In the genomic region with DNA sequence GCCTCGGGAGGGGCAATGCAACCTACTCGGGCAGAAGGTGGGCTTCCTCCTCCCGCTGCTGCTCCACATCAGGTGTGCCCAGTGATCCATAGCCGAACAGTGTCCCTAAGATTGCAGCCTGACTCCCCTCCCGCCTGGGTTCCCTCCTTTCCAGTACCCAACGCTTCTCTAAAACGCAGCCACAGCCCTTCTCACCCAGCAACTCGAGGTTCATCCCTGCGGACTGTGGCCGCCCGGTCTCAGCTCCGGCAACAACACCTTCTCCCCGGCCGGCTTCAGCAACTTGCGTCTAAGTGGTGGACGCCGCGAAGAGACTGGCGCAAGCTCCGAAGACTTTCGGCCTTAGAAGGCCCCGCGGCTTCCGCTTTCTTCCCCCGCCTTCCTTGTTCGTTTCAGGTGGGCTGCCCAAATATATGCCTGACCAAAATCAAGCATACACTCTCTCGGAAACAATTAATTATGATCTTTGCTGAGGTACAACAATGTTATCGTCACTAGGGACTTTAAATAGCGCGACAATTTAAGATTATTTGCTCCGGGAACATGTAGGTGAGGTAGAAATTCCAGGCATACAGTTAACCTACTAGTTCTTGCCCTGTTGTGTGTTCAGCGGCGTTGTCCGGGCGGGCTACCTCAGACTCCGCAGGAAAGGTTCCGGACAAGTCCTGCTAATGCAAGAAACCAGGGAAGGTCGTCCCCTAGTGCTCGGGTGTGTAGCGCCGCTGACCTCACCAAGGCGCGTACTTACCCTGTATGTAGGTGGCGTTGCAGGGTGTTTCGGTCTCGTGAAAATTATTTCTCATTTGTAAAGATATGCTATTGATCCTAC, we compare ENCODE assay signal across 1 cellular context.
TF ChIP-seq lines count a peak whose summit lies in the region.

A gene with protein sequence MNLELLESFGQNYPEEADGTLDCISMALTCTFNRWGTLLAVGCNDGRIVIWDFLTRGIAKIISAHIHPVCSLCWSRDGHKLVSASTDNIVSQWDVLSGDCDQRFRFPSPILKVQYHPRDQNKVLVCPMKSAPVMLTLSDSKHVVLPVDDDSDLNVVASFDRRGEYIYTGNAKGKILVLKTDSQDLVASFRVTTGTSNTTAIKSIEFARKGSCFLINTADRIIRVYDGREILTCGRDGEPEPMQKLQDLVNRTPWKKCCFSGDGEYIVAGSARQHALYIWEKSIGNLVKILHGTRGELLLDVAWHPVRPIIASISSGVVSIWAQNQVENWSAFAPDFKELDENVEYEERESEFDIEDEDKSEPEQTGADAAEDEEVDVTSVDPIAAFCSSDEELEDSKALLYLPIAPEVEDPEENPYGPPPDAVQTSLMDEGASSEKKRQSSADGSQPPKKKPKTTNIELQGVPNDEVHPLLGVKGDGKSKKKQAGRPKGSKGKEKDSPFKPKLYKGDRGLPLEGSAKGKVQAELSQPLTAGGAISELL (minus strand): TSS at position 319 of the 829 bp plus-strand sequence. CDS start 105 bp downstream, at position 214.

TF ChIP-seq in K562, 482 proteins besides CTCF, POLR2A, EP300 and RAD21 (continued from another document and continues in another):
- no peak for TF ChIP-seq ZNF398 (CRISPR knock-in tag; IDR thresholded peaks at IDR 0.05)
- TF ChIP-seq PRMT5 (CRISPR knock-in tag; IDR thresholded peaks at IDR 0.05), result no peak
- no peak; the same call in 1 of the 2 replicates for TF ChIP-seq ATF1 (CRISPR knock-in tag; IDR thresholded peaks at IDR 0.05)
- peak; percentile 97 for TF ChIP-seq ATF1 (tag; IDR thresholded peaks at IDR 0.05)
- TF ChIP-seq FOXM1 (IDR thresholded peaks at IDR 0.05; ENCODE audit: low read depth), result peak; percentile 92
- TF ChIP-seq FOXM1 (CRISPR knock-in tag; IDR thresholded peaks at IDR 0.05; ENCODE audit: low read depth), result no peak
- TF ChIP-seq, protein P1, sequence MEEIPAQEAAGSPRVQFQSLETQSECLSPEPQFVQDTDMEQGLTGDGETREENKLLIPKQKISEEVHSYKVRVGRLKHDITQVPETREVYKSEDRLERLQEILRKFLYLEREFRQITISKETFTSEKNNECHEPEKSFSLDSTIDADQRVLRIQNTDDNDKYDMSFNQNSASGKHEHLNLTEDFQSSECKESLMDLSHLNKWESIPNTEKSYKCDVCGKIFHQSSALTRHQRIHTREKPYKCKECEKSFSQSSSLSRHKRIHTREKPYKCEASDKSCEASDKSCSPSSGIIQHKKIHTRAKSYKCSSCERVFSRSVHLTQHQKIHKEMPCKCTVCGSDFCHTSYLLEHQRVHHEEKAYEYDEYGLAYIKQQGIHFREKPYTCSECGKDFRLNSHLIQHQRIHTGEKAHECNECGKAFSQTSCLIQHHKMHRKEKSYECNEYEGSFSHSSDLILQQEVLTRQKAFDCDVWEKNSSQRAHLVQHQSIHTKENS (CRISPR knock-in tag; IDR thresholded peaks at IDR 0.05), result no peak
- no peak for TF ChIP-seq STAG1 (CRISPR knock-in tag; IDR thresholded peaks at IDR 0.05; ENCODE audit: borderline replicate concordance)
- TF ChIP-seq KDM5B (IDR thresholded peaks at IDR 0.05; ENCODE audit: insufficient replicate concordance, low read depth, low read length), result peak; percentile 97
- peak in 1 of 2 experiments; percentile 63; a peak in 1 of 4 replicates for TF ChIP-seq CSDE1 (IDR thresholded peaks at IDR 0.05)
- TF ChIP-seq, protein P2, sequence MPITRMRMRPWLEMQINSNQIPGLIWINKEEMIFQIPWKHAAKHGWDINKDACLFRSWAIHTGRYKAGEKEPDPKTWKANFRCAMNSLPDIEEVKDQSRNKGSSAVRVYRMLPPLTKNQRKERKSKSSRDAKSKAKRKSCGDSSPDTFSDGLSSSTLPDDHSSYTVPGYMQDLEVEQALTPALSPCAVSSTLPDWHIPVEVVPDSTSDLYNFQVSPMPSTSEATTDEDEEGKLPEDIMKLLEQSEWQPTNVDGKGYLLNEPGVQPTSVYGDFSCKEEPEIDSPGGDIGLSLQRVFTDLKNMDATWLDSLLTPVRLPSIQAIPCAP (CRISPR knock-in tag; IDR thresholded peaks at IDR 0.05; ENCODE audit: borderline replicate concordance), result no peak
- TF ChIP-seq DIDO1 (tag; IDR thresholded peaks at IDR 0.05; ENCODE audit: low read depth), result peak; percentile 99
- TF ChIP-seq XRCC5 (IDR thresholded peaks at IDR 0.05; ENCODE audit: low read depth, low read length), result peak; percentile 100
- peak; percentile 98 for TF ChIP-seq ESRRA (IDR thresholded peaks at IDR 0.05; ENCODE audit: borderline replicate concordance, low read depth)
- TF ChIP-seq, protein P3, sequence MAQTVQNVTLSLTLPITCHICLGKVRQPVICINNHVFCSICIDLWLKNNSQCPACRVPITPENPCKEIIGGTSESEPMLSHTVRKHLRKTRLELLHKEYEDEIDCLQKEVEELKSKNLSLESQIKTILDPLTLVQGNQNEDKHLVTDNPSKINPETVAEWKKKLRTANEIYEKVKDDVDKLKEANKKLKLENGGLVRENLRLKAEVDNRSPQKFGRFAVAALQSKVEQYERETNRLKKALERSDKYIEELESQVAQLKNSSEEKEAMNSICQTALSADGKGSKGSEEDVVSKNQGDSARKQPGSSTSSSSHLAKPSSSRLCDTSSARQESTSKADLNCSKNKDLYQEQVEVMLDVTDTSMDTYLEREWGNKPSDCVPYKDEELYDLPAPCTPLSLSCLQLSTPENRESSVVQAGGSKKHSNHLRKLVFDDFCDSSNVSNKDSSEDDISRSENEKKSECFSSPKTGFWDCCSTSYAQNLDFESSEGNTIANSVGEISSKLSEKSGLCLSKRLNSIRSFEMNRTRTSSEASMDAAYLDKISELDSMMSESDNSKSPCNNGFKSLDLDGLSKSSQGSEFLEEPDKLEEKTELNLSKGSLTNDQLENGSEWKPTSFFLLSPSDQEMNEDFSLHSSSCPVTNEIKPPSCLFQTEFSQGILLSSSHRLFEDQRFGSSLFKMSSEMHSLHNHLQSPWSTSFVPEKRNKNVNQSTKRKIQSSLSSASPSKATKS (CRISPR knock-in tag; IDR thresholded peaks at IDR 0.05), result peak; percentile 84; the same call in 1 of the 2 replicates
- TF ChIP-seq ZNF197 (CRISPR knock-in tag; IDR thresholded peaks at IDR 0.05; ENCODE audit: low read depth), result peak; percentile 93
- no peak for TF ChIP-seq HDGF (IDR thresholded peaks at IDR 0.05)
- no peak for TF ChIP-seq RFX1 (IDR thresholded peaks at IDR 0.05)
- TF ChIP-seq ZNF586 (CRISPR knock-in tag; conservative IDR thresholded peaks at IDR 0.05), result no peak
- TF ChIP-seq PYGO2 (tag; IDR thresholded peaks at IDR 0.05), result peak; percentile 87
- no peak; the same call in 1 of the 2 replicates for TF ChIP-seq MAFK (IDR thresholded peaks at IDR 0.05; ENCODE audit: low read length)
- peak; percentile 86 for TF ChIP-seq CHD7 (IDR thresholded peaks at IDR 0.05; ENCODE audit: low read depth, low read length)
- TF ChIP-seq KHSRP (IDR thresholded peaks at IDR 0.05), result no peak
- no peak for TF ChIP-seq HNRNPL (IDR thresholded peaks at IDR 0.05; ENCODE audit: low read depth, low read length)
- TF ChIP-seq HNRNPH1 (optimal IDR thresholded peaks at IDR 0.05; ENCODE audit: low read depth, low read length), result no peak
- peak; percentile 94 for TF ChIP-seq EP400 (IDR thresholded peaks at IDR 0.05)
